1 cellular context compared by ENCODE assay signal in genomic region chr10:75111906-75112703, GRCh38.
TF ChIP-seq lines count a peak whose summit lies in the region.

No MANE protein-coding gene starts in this region.

TF ChIP-seq in HEK293, 187 proteins besides CTCF, POLR2A, EP300 and RAD21 (continued from another document):
- TF ChIP-seq, protein P1, sequence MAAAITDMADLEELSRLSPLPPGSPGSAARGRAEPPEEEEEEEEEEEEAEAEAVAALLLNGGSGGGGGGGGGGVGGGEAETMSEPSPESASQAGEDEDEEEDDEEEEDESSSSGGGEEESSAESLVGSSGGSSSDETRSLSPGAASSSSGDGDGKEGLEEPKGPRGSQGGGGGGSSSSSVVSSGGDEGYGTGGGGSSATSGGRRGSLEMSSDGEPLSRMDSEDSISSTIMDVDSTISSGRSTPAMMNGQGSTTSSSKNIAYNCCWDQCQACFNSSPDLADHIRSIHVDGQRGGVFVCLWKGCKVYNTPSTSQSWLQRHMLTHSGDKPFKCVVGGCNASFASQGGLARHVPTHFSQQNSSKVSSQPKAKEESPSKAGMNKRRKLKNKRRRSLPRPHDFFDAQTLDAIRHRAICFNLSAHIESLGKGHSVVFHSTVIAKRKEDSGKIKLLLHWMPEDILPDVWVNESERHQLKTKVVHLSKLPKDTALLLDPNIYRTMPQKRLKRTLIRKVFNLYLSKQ (tag by site-specific recombination; IDR thresholded peaks at IDR 0.05; ENCODE audit: borderline replicate concordance), result no peak
- TF ChIP-seq ZNF202 (tag by site-specific recombination; IDR thresholded peaks at IDR 0.05; ENCODE audit: borderline replicate concordance) (no peak), ZXDB (tag by site-specific recombination; IDR thresholded peaks at IDR 0.05) (no peak), KLF1 (tag by site-specific recombination; IDR thresholded peaks at IDR 0.05) (no peak), ZNF37A (tag by site-specific recombination; IDR thresholded peaks at IDR 0.05) (no peak), ZNF555 (tag by site-specific recombination; conservative IDR thresholded peaks at IDR 0.05) (no peak), ZNF548 (tag by site-specific recombination; IDR thresholded peaks at IDR 0.05) (no peak), ZNF292 (tag by site-specific recombination; IDR thresholded peaks at IDR 0.05; ENCODE audit: borderline replicate concordance, low read depth) (no peak), ZNF776 (tag by site-specific recombination; IDR thresholded peaks at IDR 0.05; ENCODE audit: borderline replicate concordance) (no peak)
